In the genomic region with DNA sequence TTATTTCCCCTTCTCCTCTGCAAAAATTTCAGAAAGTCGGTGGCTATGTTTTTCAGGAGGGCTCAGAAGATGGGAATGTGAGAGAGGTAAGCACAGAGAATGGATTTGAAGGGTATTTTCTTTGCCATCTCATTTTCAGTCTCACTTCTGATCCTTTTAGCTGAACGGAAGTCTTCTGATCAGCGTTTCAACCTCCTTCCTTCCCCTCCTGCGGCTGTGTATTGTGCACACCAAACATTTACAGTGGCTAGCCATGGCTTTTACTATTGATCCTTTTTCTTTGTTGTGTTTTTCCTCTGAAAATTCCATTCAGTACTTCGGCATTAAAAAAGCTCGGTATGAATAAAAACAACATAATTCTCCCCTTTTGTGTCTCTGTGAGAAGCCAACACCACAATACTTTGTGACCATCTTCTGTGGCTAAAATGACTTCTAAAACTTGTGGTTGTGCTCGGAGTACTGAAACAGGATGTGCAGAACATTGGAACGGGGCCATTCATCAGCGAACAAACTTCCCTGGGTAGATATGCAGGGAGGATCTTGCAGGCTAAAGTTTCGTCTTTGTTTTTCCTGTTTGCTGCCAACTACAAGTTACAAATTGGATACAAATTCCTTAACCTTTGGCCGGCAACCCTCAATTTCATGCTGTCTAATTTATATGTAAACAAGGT, we compare ENCODE assay signal across 1 cellular context.
TF ChIP-seq lines count a peak whose summit lies in the region.

No MANE protein-coding gene starts in this region.

TF ChIP-seq in SK-N-SH treated with all-trans-retinoic acid at 6 μM for 48 hours, 23 proteins besides CTCF, POLR2A, EP300 and RAD21 (continued from another document):
- TF ChIP-seq, protein P1, sequence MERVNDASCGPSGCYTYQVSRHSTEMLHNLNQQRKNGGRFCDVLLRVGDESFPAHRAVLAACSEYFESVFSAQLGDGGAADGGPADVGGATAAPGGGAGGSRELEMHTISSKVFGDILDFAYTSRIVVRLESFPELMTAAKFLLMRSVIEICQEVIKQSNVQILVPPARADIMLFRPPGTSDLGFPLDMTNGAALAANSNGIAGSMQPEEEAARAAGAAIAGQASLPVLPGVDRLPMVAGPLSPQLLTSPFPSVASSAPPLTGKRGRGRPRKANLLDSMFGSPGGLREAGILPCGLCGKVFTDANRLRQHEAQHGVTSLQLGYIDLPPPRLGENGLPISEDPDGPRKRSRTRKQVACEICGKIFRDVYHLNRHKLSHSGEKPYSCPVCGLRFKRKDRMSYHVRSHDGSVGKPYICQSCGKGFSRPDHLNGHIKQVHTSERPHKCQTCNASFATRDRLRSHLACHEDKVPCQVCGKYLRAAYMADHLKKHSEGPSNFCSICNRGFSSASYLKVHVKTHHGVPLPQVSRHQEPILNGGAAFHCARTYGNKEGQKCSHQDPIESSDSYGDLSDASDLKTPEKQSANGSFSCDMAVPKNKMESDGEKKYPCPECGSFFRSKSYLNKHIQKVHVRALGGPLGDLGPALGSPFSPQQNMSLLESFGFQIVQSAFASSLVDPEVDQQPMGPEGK (CRISPR knock-in tag; IDR thresholded peaks at IDR 0.05; ENCODE audit: borderline replicate concordance), result no peak
- TF ChIP-seq ZNF565 (CRISPR knock-in tag; conservative IDR thresholded peaks at IDR 0.05; ENCODE audit: low read depth) (no peak), ESRRG (CRISPR knock-in tag; IDR thresholded peaks at IDR 0.05) (no peak), CSDC2 (CRISPR knock-in tag; IDR thresholded peaks at IDR 0.05) (no peak), RARB (CRISPR knock-in tag; IDR thresholded peaks at IDR 0.05) (no peak), PPARA (CRISPR knock-in tag; IDR thresholded peaks at IDR 0.05; ENCODE audit: borderline replicate concordance) (no peak)
